In genomic region chr5:6711409-6712135, GRCh38 we compare ENCODE assay signal across 8 cellular contexts. TPM values are rescaled to one million over a fixed set of nuclear protein-coding genes. Genes with fewer than 3 reads are reported as not detected.
DNase-seq lines count a peak whose midpoint lies in the region; ATAC-seq and TF ChIP-seq lines count a peak whose summit lies in the region.

No MANE protein-coding gene starts in this region.

- DNase-seq in left ventricle myocardium inferior: no peak
- DNase-seq in left ventricle myocardium superior: no peak
- DNase-seq in adipocyte (ENCODE audit: low read depth): no peak
- DNase-seq in right lobe of liver: no peak
- DNase-seq in uterus: no peak
- DNase-seq in amygdala (lab: John Stamatoyannopoulos, UW): no peak

- WGBS in right lobe of liver (ENCODE audit: insufficient coverage, low coverage, low lambda C conversion rate, missing lambda C conversion rate): 28% methylated on average over 14 of the region's 15 CpGs

- TF ChIP-seq POLR2A in right lobe of liver (IDR thresholded peaks at IDR 0.05) (no peak), uterus (IDR thresholded peaks at IDR 0.05) (no peak)

- H3K4me1 ChIP-seq in left ventricle myocardium inferior (peaks cover 39% of the 10 kb centered on the region), adipocyte (ENCODE audit: control insufficient read depth, insufficient read depth, low read length) (peaks cover 21% of the 10 kb centered on the region), right lobe of liver (peaks cover 0 to 26% (median 8%) of the 10 kb centered on the region in 4 donors), uterus (peaks cover 1 to 3% of the 10 kb centered on the region in 2 donors)

- no peak for TF ChIP-seq CTCF in left ventricle myocardium inferior (IDR thresholded peaks at IDR 0.05; ENCODE audit: borderline replicate concordance)
- TF ChIP-seq CTCF in right lobe of liver (IDR thresholded peaks at IDR 0.05): no peak
- no peak for TF ChIP-seq CTCF in uterus (IDR thresholded peaks at IDR 0.05)

- H3K36me3 ChIP-seq in left ventricle myocardium inferior (no peaks in the 10 kb centered on the region), adipocyte (ENCODE audit: control insufficient read depth, insufficient read depth, low read length, severe bottlenecking) (no peaks in the 10 kb centered on the region), right lobe of liver (no peaks in the 10 kb centered on the region), uterus (no peaks in the 10 kb centered on the region)

- H3K9me3 ChIP-seq in left ventricle myocardium inferior (replicated peaks) (no peaks in the 10 kb centered on the region), adipocyte (ENCODE audit: control insufficient read depth, low read length) (no peaks in the 10 kb centered on the region), right lobe of liver (no peaks in the 10 kb centered on the region), uterus (no peaks in the 10 kb centered on the region)

- no peak for ATAC-seq in left ventricle myocardium superior
- no peak for ATAC-seq in right lobe of liver
- ATAC-seq in HG03108 (IDR thresholded peaks at IDR 0.05; ENCODE audit: unreplicated experiment): no peak
- ATAC-seq in GM21529 (IDR thresholded peaks at IDR 0.05; ENCODE audit: unreplicated experiment): no peak

- H3K9ac ChIP-seq in adipocyte (ENCODE audit: low read length): peak overlapping the region; percentile 92

- H3K27ac ChIP-seq in left ventricle myocardium inferior (replicated peaks): peak overlapping the region; percentile 99
- H3K27ac ChIP-seq in right lobe of liver: peak overlapping the region; percentile 79 to 98 (median 92)
- peak overlapping the region; percentile 95 to 97 for H3K27ac ChIP-seq in uterus

- intact Hi-C loops in left ventricle myocardium inferior (cut with micrococcal nuclease): no loop called here
- intact Hi-C loops in left ventricle myocardium superior (cut with micrococcal nuclease): no loop called here
- intact Hi-C loops in right lobe of liver (cut with DNase I): no loop called here
- intact Hi-C loops in uterus (cut with DNase I; ENCODE audit: low total_unique reads): loop anchor here (5.0 kb wide), 1 partner anchor 79 kb away; the partner anchor contains the start of genes NSUN2 and SRD5A1

- H3K27me3 ChIP-seq in left ventricle myocardium inferior (ENCODE audit: low read depth) (no peaks in the 10 kb centered on the region), adipocyte (replicated peaks; ENCODE audit: control insufficient read depth, insufficient read depth, low read length) (no peaks in the 10 kb centered on the region), right lobe of liver (no peaks in the 10 kb centered on the region), uterus (no peaks in the 10 kb centered on the region)

- peak overlapping the region; percentile 87 for H3K4me3 ChIP-seq in left ventricle myocardium inferior
- H3K4me3 ChIP-seq in adipocyte (ENCODE audit: low read length): peak overlapping the region; percentile 87
- H3K4me3 ChIP-seq in right lobe of liver: peak overlapping the region; percentile 52 to 73 (median 57)
- peak overlapping the region; percentile 59 to 69 for H3K4me3 ChIP-seq in uterus

RNA-seq across cellular contexts. Expression of gene TENT4A, which starts 1.7 kb away (rescaled TPM):
- total RNA-seq in left ventricle myocardium inferior (9.5 TPM), left ventricle myocardium superior (10.7 TPM), right lobe of liver (10 to 100 TPM in 4 of 6 experiments, 1 to 10 TPM in 2; 8.5 to 23.1 (median 13.2) TPM), uterus (10 to 100 TPM; 14.1 to 43.3 (median 27.2) TPM)
